9 cellular contexts compared by ENCODE assay signal in genomic region chr6:111086685-111087084, GRCh38. TPM values are rescaled to one million over a fixed set of nuclear protein-coding genes. Genes with fewer than 3 reads are reported as not detected.
DNase-seq lines count a peak whose midpoint lies in the region; ATAC-seq and TF ChIP-seq lines count a peak whose summit lies in the region.
"Had no signal": no experiment of that assay in that cellular context is flagged by ENCODE, and none has a peak within 500 bp of the region (broad histone marks: within the 10 kb centered on the region; RNA-seq: fewer than 3 reads in every experiment).

No MANE protein-coding gene starts in this region.

- no peak for TF ChIP-seq EP300 in stomach (IDR thresholded peaks at IDR 0.05)

- peaks cover 15 to 30% (median 23%) of the 10 kb centered on the region in 4 donors for H3K4me1 ChIP-seq in stomach

- H3K9me3 Mint-ChIP-seq in activated T-helper 1 cell treated with anti-CD3 and anti-CD28 coated beads, Interleukin-12 subunit alpha, Interleukin-12 subunit beta, Interleukin-2, Interleukin-4 antibody, amounts not matched to agents 30 ng/mL and 10 ng/mL and 1 ng/mL, durations not matched to agents 14 hours and 24 hours and 36 hours = no peaks in the 10 kb centered on the region
- H3K9me3 Mint-ChIP-seq in immature natural killer cell = no peaks in the 10 kb centered on the region

- TF ChIP-seq POLR2A in stomach (IDR thresholded peaks at IDR 0.05) = no peak

- peaks cover 0 to 40% (median 15%) of the 10 kb centered on the region in 3 donors for H3K27me3 ChIP-seq in stomach

- H3K4me3 ChIP-seq in stomach = peak overlapping the region; percentile 67 to 93 (median 80)

- H3K36me3 Mint-ChIP-seq in activated T-helper 1 cell treated with anti-CD3 and anti-CD28 coated beads, Interleukin-12 subunit alpha, Interleukin-12 subunit beta, Interleukin-2, Interleukin-4 antibody, amounts not matched to agents 30 ng/mL and 10 ng/mL and 1 ng/mL, durations not matched to agents 14 hours and 24 hours and 36 hours (ENCODE audit: low read depth) = no peaks in the 10 kb centered on the region
- H3K36me3 Mint-ChIP-seq in immature natural killer cell = no peaks in the 10 kb centered on the region

- H3K27me3 Mint-ChIP-seq in activated T-helper 1 cell treated with anti-CD3 and anti-CD28 coated beads, Interleukin-12 subunit alpha, Interleukin-12 subunit beta, Interleukin-2, Interleukin-4 antibody, amounts not matched to agents 30 ng/mL and 10 ng/mL and 1 ng/mL, durations not matched to agents 14 hours and 24 hours and 36 hours (ENCODE audit: insufficient read depth) = peaks cover 14% of the 10 kb centered on the region
- H3K27me3 Mint-ChIP-seq in immature natural killer cell (ENCODE audit: low read depth in 3 of 3) = peaks cover 11 to 26% (median 13%) of the 10 kb centered on the region in 3 donors

- ATAC-seq in GM18519 (IDR thresholded peaks at IDR 0.05; ENCODE audit: low FRiP score, unreplicated experiment) (no peak), HG03196 (IDR thresholded peaks at IDR 0.05; ENCODE audit: unreplicated experiment) (no peak)

- WGBS in stomach, 5 donors = 10 to 19% (median 11%) methylated on average over 5 of the region's 5 CpGs

- H3K9me3 ChIP-seq in stomach = no peaks in the 10 kb centered on the region

- intact Hi-C loops in activated T-helper 1 cell treated with anti-CD3 and anti-CD28 coated beads, Interleukin-12 subunit alpha, Interleukin-12 subunit beta, Interleukin-2, Interleukin-4 antibody, amounts not matched to agents 30 ng/mL and 10 ng/mL and 1 ng/mL, durations not matched to agents 14 hours and 24 hours and 36 hours (cut with micrococcal nuclease) = loop anchor here (1.0 to 5.0 kb wide), 3 partner anchors 124 to 396 kb away; partner anchors contain the start of gene REV3L
- intact Hi-C loops in stomach (cut with DNase I; ENCODE audit: low total_unique reads) = no loop called here

- peak overlapping the region in 3 of 5 donors; percentile 51 to 83 (median 79) for H3K27ac ChIP-seq in stomach
- H3K27ac ChIP-seq: 22Rv1 had no signal

- H3K4me1 Mint-ChIP-seq in activated T-helper 1 cell treated with anti-CD3 and anti-CD28 coated beads, Interleukin-12 subunit alpha, Interleukin-12 subunit beta, Interleukin-2, Interleukin-4 antibody, amounts not matched to agents 30 ng/mL and 10 ng/mL and 1 ng/mL, durations not matched to agents 14 hours and 24 hours and 36 hours (ENCODE audit: low read depth) = peaks cover 25% of the 10 kb centered on the region
- H3K4me1 Mint-ChIP-seq in immature natural killer cell = peaks cover 13 to 18% of the 10 kb centered on the region in 2 donors

- peak in 1 of 7 experiments; percentile 23 for TF ChIP-seq CTCF in stomach (IDR thresholded peaks at IDR 0.05)

- no peaks in the 10 kb centered on the region for H3K36me3 ChIP-seq in stomach

- peak overlapping the region; percentile 2 for H3K27ac Mint-ChIP-seq in activated T-helper 1 cell treated with anti-CD3 and anti-CD28 coated beads, Interleukin-12 subunit alpha, Interleukin-12 subunit beta, Interleukin-2, Interleukin-4 antibody, amounts not matched to agents 30 ng/mL and 10 ng/mL and 1 ng/mL, durations not matched to agents 14 hours and 24 hours and 36 hours
- H3K27ac Mint-ChIP-seq in immature natural killer cell = no peak overlapping the region

- peak; percentile 24 for DNase-seq in DMS53 (lab: John Stamatoyannopoulos, UW)
- no peak for DNase-seq in DMS53 treated with DMSO at 0.1 percent for 48 hours (lab: John Stamatoyannopoulos, UW; ENCODE audit: unreplicated experiment)
- no peak for DNase-seq in activated T-helper 1 cell treated with anti-CD3 and anti-CD28 coated beads, Interleukin-12 subunit alpha, Interleukin-12 subunit beta, Interleukin-2, Interleukin-4 antibody, amounts not matched to agents 30 ng/mL and 10 ng/mL and 1 ng/mL, durations not matched to agents 14 hours and 24 hours and 36 hours (ENCODE audit: low spot score)
- DNase-seq in immature natural killer cell = no peak
- no peak for DNase-seq in stomach
- no peak for DNase-seq in DMS79 treated with DMSO at 0.1 percent for 48 hours (lab: John Stamatoyannopoulos, UW)

- H3K4me3 Mint-ChIP-seq in activated T-helper 1 cell treated with anti-CD3 and anti-CD28 coated beads, Interleukin-12 subunit alpha, Interleukin-12 subunit beta, Interleukin-2, Interleukin-4 antibody, amounts not matched to agents 30 ng/mL and 10 ng/mL and 1 ng/mL, durations not matched to agents 14 hours and 24 hours and 36 hours = peak overlapping the region; percentile 70
- H3K4me3 Mint-ChIP-seq in immature natural killer cell = peak overlapping the region; percentile 64 to 84 (median 75)

RNA-seq across cellular contexts. Expression of gene SLC16A10, which starts 0.6 kb away (rescaled TPM):
- 2.8 and 3.2 TPM in 2 replicates for total RNA-seq in activated T-helper 1 cell treated with anti-CD3 and anti-CD28 coated beads, Interleukin-12 subunit alpha, Interleukin-12 subunit beta, Interleukin-2, Interleukin-4 antibody, amounts not matched to agents 30 ng/mL and 10 ng/mL and 1 ng/mL, durations not matched to agents 14 hours and 24 hours and 36 hours
- polyA plus RNA-seq in immature natural killer cell (not detected), stomach (1 to 10 TPM in 2 of 3 donors, under 1 TPM in 1; 0.46 to 2.2 (median 2.1) TPM)
- total RNA-seq in stomach = 100 to 1,000 TPM in 1 of 5 donors, 10 to 100 TPM in 3, 1 to 10 TPM in 1; 4.9 to 206 (median 14.6) TPM
